Comparison of ENCODE assay signal across 22 cellular contexts in the genomic region with DNA sequence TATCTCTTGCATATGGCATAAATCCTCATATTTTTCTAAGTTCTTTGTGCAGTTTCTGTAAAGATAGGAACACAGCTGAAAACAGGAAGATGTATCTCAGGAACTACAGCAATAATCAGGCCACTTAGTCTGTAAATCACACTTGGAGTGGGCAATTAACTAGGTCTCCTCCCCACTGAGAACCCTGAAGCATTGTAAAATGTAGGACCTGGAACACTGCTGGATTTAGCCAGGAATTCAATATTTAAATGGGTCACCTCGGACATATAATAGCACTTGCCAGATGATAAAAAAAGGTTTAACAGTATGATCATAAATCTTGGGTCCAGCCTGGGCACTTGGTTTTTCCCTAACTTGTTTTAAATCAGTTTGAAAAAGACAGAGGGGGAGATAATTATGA.
"Had no signal": no experiment of that assay in that cellular context is flagged by ENCODE, and none has a peak within 500 bp of the region (broad histone marks: within the 10 kb centered on the region; RNA-seq: fewer than 3 reads in every experiment).

No MANE protein-coding gene starts in this region.

- DNase-seq: activated CD4-positive, alpha-beta memory T cell treated with anti-CD3 and anti-CD28 coated beads, Interleukin-2, amount 10 ng/mL, durations not matched to agents 7 days and 5 days; activated CD4-positive, alpha-beta T cell treated with anti-CD3 and anti-CD28 coated beads for 1 hour; activated CD4-positive, alpha-beta T cell treated with anti-CD3 and anti-CD28 coated beads for 48 hours; activated CD4-positive, CD25-positive, alpha-beta regulatory T cell; activated CD8-positive, alpha-beta memory T cell treated with anti-CD3 and anti-CD28 coated beads for 24 hours; activated CD8-positive, alpha-beta memory T cell treated with anti-CD3 and anti-CD28 coated beads, Interleukin-2, amount 10 ng/mL, durations not matched to agents 7 days and 5 days; activated naive CD4-positive, alpha-beta T cell treated with anti-CD3 and anti-CD28 coated beads, Interleukin-2, amount 10 ng/mL, durations not matched to agents 7 days and 5 days; activated naive CD8-positive, alpha-beta T cell treated with anti-CD3 and anti-CD28 coated beads, Interleukin-2, amount 50 U/mL, for 24 hours; activated T-cell treated with anti-CD3 and anti-CD28 coated beads, Interleukin-2, amount 50 U/mL, for 24 hours; anterior cingulate cortex; Karpas-422; KBM-7; NCI-H187 treated with DMSO at 0.1 percent for 48 hours; NCI-H2081; NCI-H345; NCI-H524 treated with DMSO at 0.1 percent for 48 hours; Right ventricle myocardium superior; SW 1271; T-helper 1 cell; T-helper 2 cell; T-helper 9 cell; WERI-Rb-1 had no signal

- H3K27ac ChIP-seq: WERI-Rb-1 had no signal

- ATAC-seq: activated CD8-positive, alpha-beta memory T cell treated with anti-CD3 and anti-CD28 coated beads, Interleukin-2, amount 10 ng/mL, durations not matched to agents 7 days and 5 days; activated naive CD8-positive, alpha-beta T cell treated with anti-CD3 and anti-CD28 coated beads, Interleukin-2, amount 50 U/mL, for 24 hours had no signal

- H3K36me3 ChIP-seq: WERI-Rb-1 had no signal
